In genomic region chr6:13396241-13396792, GRCh38 we compare ENCODE assay signal across 16 cellular contexts.
A peak's percentile ranks its signal among the peaks of the same experiment; 100 is the strongest.
DNase-seq lines count a peak whose midpoint lies in the region; ATAC-seq lines count a peak whose summit lies in the region.
"Had no signal": no experiment of that assay in that cellular context is flagged by ENCODE, and none has a peak within 500 bp of the region (broad histone marks: within the 10 kb centered on the region; RNA-seq: fewer than 3 reads in every experiment).

No MANE protein-coding gene starts in this region.

- no peaks in the 10 kb centered on the region for H3K36me3 ChIP-seq in mucosa of rectum (ENCODE audit: control insufficient read depth in 2 of 2, insufficient read depth in 2 of 2, low read length in 2 of 2)
- H3K36me3 ChIP-seq: brain microvascular endothelial cell, HAP-1, MG63 had no signal

- H3K27ac Mint-ChIP-seq in stimulated activated naive CD8-positive, alpha-beta T cell treated with anti-CD3 and anti-CD28 coated beads, Interleukin-15, Interleukin-2, amounts not matched to agents 100 ng/mL and 50 ng/mL, for 24 hours: peak overlapping the region; percentile 27

- peaks cover 28% of the 10 kb centered on the region in 2 donors for H3K4me1 ChIP-seq in mucosa of rectum (ENCODE audit: control insufficient read depth in 2 of 2, insufficient read depth in 2 of 2, low read length in 2 of 2)

- DNase-seq in stimulated activated naive CD8-positive, alpha-beta T cell treated with anti-CD3 and anti-CD28 coated beads, Interleukin-15, Interleukin-2, amounts not matched to agents 100 U/mL and 50 U/mL, for 24 hours: no peak
- DNase-seq in sciatic nerve (ENCODE audit: low spot score) (no peak), NCI-H128 (lab: John Stamatoyannopoulos, UW; ENCODE audit: unreplicated experiment) (no peak)
- DNase-seq: activated naive CD4-positive, alpha-beta T cell; brain microvascular endothelial cell; glutamatergic neuron; MG63; NCI-H2081 treated with DMSO at 0.1 percent for 48 hours; SK-N-SH had no signal

- H3K36me3 Mint-ChIP-seq in stimulated activated naive CD8-positive, alpha-beta T cell treated with anti-CD3 and anti-CD28 coated beads, Interleukin-15, Interleukin-2, amounts not matched to agents 100 ng/mL and 50 ng/mL, for 24 hours (ENCODE audit: low read depth): peaks cover 3% of the 10 kb centered on the region

- H3K27me3 Mint-ChIP-seq in stimulated activated naive CD8-positive, alpha-beta T cell treated with anti-CD3 and anti-CD28 coated beads, Interleukin-15, Interleukin-2, amounts not matched to agents 100 ng/mL and 50 ng/mL, for 24 hours: no peaks in the 10 kb centered on the region

- no peak overlapping the region for H3K4me3 ChIP-seq in mucosa of rectum (ENCODE audit: low read length in 2 of 2)
- H3K4me3 ChIP-seq: HAP-1, MG63 had no signal

- H3K4me1 Mint-ChIP-seq in stimulated activated naive CD8-positive, alpha-beta T cell treated with anti-CD3 and anti-CD28 coated beads, Interleukin-15, Interleukin-2, amounts not matched to agents 100 ng/mL and 50 ng/mL, for 24 hours (ENCODE audit: low read depth): peaks cover 35% of the 10 kb centered on the region

- no peak overlapping the region for H3K4me3 Mint-ChIP-seq in stimulated activated naive CD8-positive, alpha-beta T cell treated with anti-CD3 and anti-CD28 coated beads, Interleukin-15, Interleukin-2, amounts not matched to agents 100 ng/mL and 50 ng/mL, for 24 hours
- H3K4me3 Mint-ChIP-seq: neural crest cell had no signal

- H3K9me3 ChIP-seq in mucosa of rectum (ENCODE audit: control insufficient read depth in 2 of 2, low read length in 2 of 2): no peaks in the 10 kb centered on the region
- H3K9me3 ChIP-seq: HAP-1, MG63, SK-N-SH had no signal

- no peaks in the 10 kb centered on the region for H3K9me3 Mint-ChIP-seq in stimulated activated naive CD8-positive, alpha-beta T cell treated with anti-CD3 and anti-CD28 coated beads, Interleukin-15, Interleukin-2, amounts not matched to agents 100 ng/mL and 50 ng/mL, for 24 hours
- H3K9me3 Mint-ChIP-seq: neural crest cell had no signal

- H3K27ac ChIP-seq in cingulate gyrus (ENCODE audit: low read depth, low read length): peak overlapping the region; percentile 2
- peak overlapping the region; percentile 18 to 70 for H3K27ac ChIP-seq in mucosa of rectum (ENCODE audit: low read depth in 2 of 2, low read length in 2 of 2)
- H3K27ac ChIP-seq: brain microvascular endothelial cell had no signal

- peak overlapping the region in 1 of 2 donors; percentile 39 for H3K9ac ChIP-seq in mucosa of rectum (ENCODE audit: low read depth in 1 of 2, low read length in 2 of 2)
- H3K9ac ChIP-seq: SK-N-SH had no signal

- intact Hi-C loops in sciatic nerve (cut with DNase I): no loop called here

- ATAC-seq in stimulated activated naive CD8-positive, alpha-beta T cell treated with anti-CD3 and anti-CD28 coated beads, Interleukin-15, Interleukin-2, amounts not matched to agents 100 U/mL and 50 U/mL, for 24 hours: no peak
- ATAC-seq in sciatic nerve (no peak), HG02678 (IDR thresholded peaks at IDR 0.05; ENCODE audit: unreplicated experiment) (no peak), HG02623 (IDR thresholded peaks at IDR 0.05; ENCODE audit: unreplicated experiment) (no peak)

- peaks cover 0 to 2% of the 10 kb centered on the region in 2 donors for H3K27me3 ChIP-seq in mucosa of rectum (ENCODE audit: control insufficient read depth in 2 of 2, insufficient read depth in 2 of 2, low read length in 2 of 2)
- H3K27me3 ChIP-seq: brain microvascular endothelial cell had no signal
